In the genomic region with DNA sequence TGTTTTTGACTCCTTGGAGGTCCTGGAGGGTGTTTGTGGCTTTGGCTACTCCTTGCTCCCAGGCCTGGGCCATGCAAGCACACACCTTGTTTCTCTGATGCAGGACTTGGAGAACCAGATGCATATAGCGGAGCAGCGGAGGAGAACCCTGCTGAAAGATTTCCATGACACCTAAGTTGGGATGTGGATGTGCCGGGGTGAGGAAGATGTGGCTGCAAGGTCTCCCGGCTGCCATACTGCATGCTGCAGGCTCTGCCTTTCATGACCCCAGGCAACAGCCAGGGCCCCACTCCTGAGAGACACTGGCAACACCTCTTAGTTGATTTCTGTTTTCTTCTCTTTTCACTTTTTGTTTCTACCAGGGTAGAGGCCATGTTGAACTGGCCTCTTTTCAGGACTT, we compare ENCODE assay signal across 17 cellular contexts. TPM values are rescaled to one million over a fixed set of nuclear protein-coding genes. Genes with fewer than 3 reads are reported as not detected.
"Had no signal": no experiment of that assay in that cellular context is flagged by ENCODE, and none has a peak within 500 bp of the region (broad histone marks: within the 10 kb centered on the region; RNA-seq: fewer than 3 reads in every experiment).

No MANE protein-coding gene starts in this region.

- ATAC-seq: activated CD8-positive, alpha-beta T cell treated with anti-CD3 and anti-CD28 coated beads, Interleukin-2, amount 10 ng/mL, durations not matched to agents 7 days and 5 days; effector memory CD8-positive, alpha-beta T cell; natural killer cell treated with Interleukin-12 subunit alpha and Interleukin-12 subunit beta and Interleukin-15 and Interleukin-18, amount 100 ng/mL, for 72 hours had no signal

- H3K9me3 ChIP-seq: adrenal gland, tibial nerve had no signal

- H3K27ac ChIP-seq: adrenal gland, hepatocyte, tibial nerve had no signal

- H3K4me3 Mint-ChIP-seq: activated CD8-positive, alpha-beta T cell treated with anti-CD3 and anti-CD28 coated beads, Interleukin-2, amount 10 ng/mL, durations not matched to agents 7 days and 5 days; effector memory CD8-positive, alpha-beta T cell; natural killer cell treated with Interleukin-12 subunit alpha and Interleukin-12 subunit beta and Interleukin-15 and Interleukin-18, amount 100 ng/mL, for 72 hours; stimulated activated naive CD8-positive, alpha-beta T cell treated with anti-CD3 and anti-CD28 coated beads, Interleukin-15, Interleukin-2, amounts not matched to agents 100 ng/mL and 50 ng/mL, for 24 hours had no signal

- H3K4me1 ChIP-seq: adrenal gland had no signal

- DNase-seq: activated CD4-positive, alpha-beta T cell treated with anti-CD3 and anti-CD28 coated beads for 48 hours; activated CD8-positive, alpha-beta T cell treated with anti-CD3 and anti-CD28 coated beads, Interleukin-2, amount 10 ng/mL, durations not matched to agents 7 days and 5 days; activated naive CD4-positive, alpha-beta T cell; adrenal gland; effector memory CD8-positive, alpha-beta T cell; foreskin fibroblast; occipital lobe; retina; stimulated activated CD4-positive, alpha-beta T cell treated with anti-CD3 and anti-CD28 coated beads, Interleukin-1b, Interleukin-23, amount 100 ng/mL, for 48 hours; stimulated activated CD8-positive, alpha-beta memory T cell treated with anti-CD3 and anti-CD28 coated beads, Interleukin-4, amount 100 ng/mL, for 48 hours; SW 1271; T-helper 2 cell had no signal

- H3K9me3 Mint-ChIP-seq: effector memory CD8-positive, alpha-beta T cell; natural killer cell treated with Interleukin-12 subunit alpha and Interleukin-12 subunit beta and Interleukin-15 and Interleukin-18, amount 100 ng/mL, for 72 hours; stimulated activated naive CD8-positive, alpha-beta T cell treated with anti-CD3 and anti-CD28 coated beads, Interleukin-15, Interleukin-2, amounts not matched to agents 100 ng/mL and 50 ng/mL, for 24 hours had no signal

- H3K27me3 Mint-ChIP-seq: effector memory CD8-positive, alpha-beta T cell; natural killer cell treated with Interleukin-12 subunit alpha and Interleukin-12 subunit beta and Interleukin-15 and Interleukin-18, amount 100 ng/mL, for 72 hours; stimulated activated naive CD8-positive, alpha-beta T cell treated with anti-CD3 and anti-CD28 coated beads, Interleukin-15, Interleukin-2, amounts not matched to agents 100 ng/mL and 50 ng/mL, for 24 hours had no signal

- H3K4me3 ChIP-seq: adrenal gland, hepatocyte, tibial nerve had no signal

- H3K27me3 ChIP-seq: adrenal gland, hepatocyte, tibial nerve had no signal

RNA-seq across cellular contexts. Expression of a gene that starts 6.9 kb away (rescaled TPM):
- total RNA-seq: SK-MEL-5 had no signal
